9 cellular contexts compared by ENCODE assay signal in genomic region chr3:128787256-128788253, GRCh38.
A peak's percentile ranks its signal among the peaks of the same experiment; 100 is the strongest.
DNase-seq lines count a peak whose midpoint lies in the region; ATAC-seq and TF ChIP-seq lines count a peak whose summit lies in the region.
"Had no signal": no experiment of that assay in that cellular context is flagged by ENCODE, and none has a peak within 500 bp of the region (broad histone marks: within the 10 kb centered on the region; RNA-seq: fewer than 3 reads in every experiment).

No MANE protein-coding gene starts in this region.

- no peaks in the 10 kb centered on the region for H3K9me3 Mint-ChIP-seq in activated T-cell treated with anti-CD3 and anti-CD28 coated beads, Interleukin-2, amount 50 U/mL, for 72 hours

- H3K9me2 ChIP-seq in MM.1S (replicated peaks; ENCODE audit: insufficient read depth, low read length) = no peaks in the 10 kb centered on the region

- peak; percentile 74 to 76 for ATAC-seq in activated T-cell treated with anti-CD3 and anti-CD28 coated beads, Interleukin-2, amount 50 U/mL, for 72 hours (replicated peaks in 1 of 2)
- ATAC-seq in HG03025 (IDR thresholded peaks at IDR 0.05; ENCODE audit: low FRiP score, unreplicated experiment) = no peak

- H3K27me3 ChIP-seq in MM.1S (replicated peaks; ENCODE audit: insufficient read depth, low read length) = no peaks in the 10 kb centered on the region

- H3K36me3 Mint-ChIP-seq in activated T-cell treated with anti-CD3 and anti-CD28 coated beads, Interleukin-2, amount 50 U/mL, for 72 hours (ENCODE audit: insufficient read depth in 2 of 2) = peaks cover 0 to 5% of the 10 kb centered on the region in 2 donors

- peaks cover 100% of the 10 kb centered on the region for H3K4me1 Mint-ChIP-seq in activated T-cell treated with anti-CD3 and anti-CD28 coated beads, Interleukin-2, amount 50 U/mL, for 72 hours (ENCODE audit: low read depth)

- H3K4me3 Mint-ChIP-seq in activated T-cell treated with anti-CD3 and anti-CD28 coated beads, Interleukin-2, amount 50 U/mL, for 72 hours = peak overlapping the region; percentile 87 to 88

- H3K9ac ChIP-seq in MM.1S (ENCODE audit: low read length) = no peak overlapping the region

- H3K27me3 Mint-ChIP-seq in activated T-cell treated with anti-CD3 and anti-CD28 coated beads, Interleukin-2, amount 50 U/mL, for 72 hours (ENCODE audit: low read depth) = no peaks in the 10 kb centered on the region

- TF ChIP-seq CTCF in GM12873 (IDR thresholded peaks at IDR 0.05; ENCODE audit: insufficient read depth, low read depth, low read length, missing control alignments) (peak; percentile 65), MM.1S (IDR thresholded peaks at IDR 0.05; ENCODE audit: low read length) (peak; percentile 19; the same call in 1 of the 2 replicates)

- DNase-seq in A172 (ENCODE audit: low spot score) (peak; percentile 92), MM.1S (no peak), kidney glomerular epithelial cell (lab: John Stamatoyannopoulos, UW) (peak; percentile 72), NCI-H446 (lab: John Stamatoyannopoulos, UW) (no peak), caudate nucleus (lab: John Stamatoyannopoulos, UW) (no peak)
- peak; percentile 48 to 65 for DNase-seq in activated T-cell treated with anti-CD3 and anti-CD28 coated beads, Interleukin-2, amount 50 U/mL, for 72 hours

- H3F3A ChIP-seq in MM.1S (ENCODE audit: insufficient read depth, low read length) = no peaks in the 10 kb centered on the region

- H3K27ac ChIP-seq in MM.1S (ENCODE audit: low read length) (no peak overlapping the region), caudate nucleus (ENCODE audit: low read depth, low read length) (no peak overlapping the region)

- H3K79me2 ChIP-seq in MM.1S (ENCODE audit: low read length) = peaks cover 99% of the 10 kb centered on the region

- 0 out of 2 replicates have a peak, but pooled peaks cover 3% of the 10 kb centered on the region for H3K4me1 ChIP-seq in MM.1S (ENCODE audit: low read length)

- peak overlapping the region; percentile 97 for H3K27ac Mint-ChIP-seq in activated T-cell treated with anti-CD3 and anti-CD28 coated beads, Interleukin-2, amount 50 U/mL, for 72 hours

- no peaks in the 10 kb centered on the region for H3K9me3 ChIP-seq in MM.1S (replicated peaks; ENCODE audit: insufficient read depth, low read length)
- H3K9me3 ChIP-seq: HAP-1 had no signal

- H3K36me3 ChIP-seq in MM.1S (replicated peaks; ENCODE audit: insufficient read depth, low read length) = no peaks in the 10 kb centered on the region
- H3K36me3 ChIP-seq: HAP-1 had no signal

- no peak overlapping the region for H2AFZ ChIP-seq in MM.1S (ENCODE audit: low read length)

- H3K4me2 ChIP-seq in MM.1S (ENCODE audit: low read depth, low read length) = no peak overlapping the region

- H3K4me3 ChIP-seq in MM.1S (ENCODE audit: low read length) = no peak overlapping the region
- H3K4me3 ChIP-seq: HAP-1 had no signal

- H4K20me1 ChIP-seq in MM.1S (ENCODE audit: insufficient read depth, low read length) = peaks cover 17% of the 10 kb centered on the region

Comparison
In these comparisons a context has a peak if more than half of its experiments do, and no peak if none do; other contexts are left out.
1. DNase-seq: peak in A172 (single experiment), activated T-cell treated with anti-CD3 and anti-CD28 coated beads, Interleukin-2, amount 50 U/mL, for 72 hours (2 of 2) and kidney glomerular epithelial cell (single experiment); none in MM.1S (single experiment), NCI-H446 (0 of 2) and caudate nucleus (0 of 61).